8 cellular contexts compared by ENCODE assay signal in genomic region chr6:6749791-6750434, GRCh38.
DNase-seq lines count a peak whose midpoint lies in the region; ATAC-seq, FAIRE-seq and TF ChIP-seq lines count a peak whose summit lies in the region.

No MANE protein-coding gene starts in this region.

- peak overlapping the region; percentile 54 for H2AFZ ChIP-seq in keratinocyte (ENCODE audit: control insufficient read depth, low read length)

- H3K27me3 ChIP-seq in keratinocyte (ENCODE audit: control insufficient read depth, extremely low read depth, insufficient read depth, low read length) (no peaks in the 10 kb centered on the region), spleen (replicated peaks in 1 of 7) (no peaks in the 10 kb centered on the region)

- POLR2A ChIA-PET in RWPE1 (lab: Yijun Ruan, JAX; ENCODE audit: low non-redundant PET), result no interaction called here

- no peaks in the 10 kb centered on the region for H4K20me1 ChIP-seq in keratinocyte (ENCODE audit: control insufficient read depth, extremely low read depth, insufficient read depth, low read length)

- TF ChIP-seq POLR2A in H54 (IDR thresholded peaks at IDR 0.05; ENCODE audit: low read depth, low read length) (no peak), spleen (IDR thresholded peaks at IDR 0.05) (no peak)

- no peaks in the 10 kb centered on the region for H3K9me1 ChIP-seq in keratinocyte (ENCODE audit: control insufficient read depth, extremely low read depth, insufficient read depth, low read length)

- dilution Hi-C loops in keratinocyte (cut with MboI; ENCODE audit: extremely low pct_ligation_motif_present, low sequenced_read_pairs), result no loop called here

- H3K79me2 ChIP-seq in keratinocyte (ENCODE audit: control insufficient read depth, insufficient read depth, low read length), result no peaks in the 10 kb centered on the region

- ATAC-seq in HG03571 (IDR thresholded peaks at IDR 0.05; ENCODE audit: unreplicated experiment) (no peak), HG02588 (IDR thresholded peaks at IDR 0.05; ENCODE audit: unreplicated experiment) (no peak)

- 49 to 75% (median 59%) methylated on average over 15 to 16 of the region's 16 CpGs for WGBS in spleen, 5 donors

- no peak for TF ChIP-seq CTCF in RWPE1 (conservative IDR thresholded peaks at IDR 0.05; ENCODE audit: low read depth)
- no peak for TF ChIP-seq CTCF in astrocyte of the spinal cord (IDR thresholded peaks at IDR 0.05; ENCODE audit: low read depth, low read length)
- no peak for TF ChIP-seq CTCF in keratinocyte (optimal IDR thresholded peaks at IDR 0.05 in 1 of 3, IDR thresholded peaks at IDR 0.05 in 1 of 3, conservative IDR thresholded peaks at IDR 0.05 in 1 of 3; ENCODE audit: extremely low read depth in 1 of 3, insufficient read depth in 2 of 3, low read length in 3 of 3)
- no peak for TF ChIP-seq CTCF in spleen (IDR thresholded peaks at IDR 0.05 in 8 of 11, conservative IDR thresholded peaks at IDR 0.05 in 3 of 11)

- peak; percentile 97 for DNase-seq in H54 (ENCODE audit: insufficient read length, low spot score)
- peak; percentile 77 for DNase-seq in RWPE1 (ENCODE audit: low spot score)
- peak; percentile 75 for DNase-seq in astrocyte of the spinal cord (ENCODE audit: low read depth, low spot score)
- no peak for DNase-seq in keratinocyte (ENCODE audit: low read depth, low spot score)
- DNase-seq in spleen, result no peak
- no peak for DNase-seq in NCI-H1105 treated with DMSO at 0.1 percent for 48 hours (lab: John Stamatoyannopoulos, UW)

- in situ Hi-C loops in astrocyte of the spinal cord (cut with HindIII; ENCODE audit: low sequenced_read_pairs), result no loop called here

- H3K4me1 ChIP-seq in keratinocyte (ENCODE audit: control insufficient read depth, extremely low read depth, insufficient read depth, low read length), result peaks cover 12% of the 10 kb centered on the region
- H3K4me1 ChIP-seq in spleen, result peaks cover 0 to 52% (median 16%) of the 10 kb centered on the region in 6 donors

- H3K36me3 ChIP-seq in keratinocyte (ENCODE audit: control insufficient read depth in 2 of 2, extremely low read depth in 1 of 2, insufficient read depth in 2 of 2, low read length in 2 of 2) (no peaks in the 10 kb centered on the region), spleen (no peaks in the 10 kb centered on the region)

- H3K9me3 ChIP-seq in keratinocyte (ENCODE audit: control insufficient read depth, low read depth, low read length) (no peaks in the 10 kb centered on the region), spleen (no peaks in the 10 kb centered on the region)

- intact Hi-C loops in spleen (cut with DNase I; ENCODE audit: low total_unique reads), result no loop called here

- peak overlapping the region; percentile 35 for H3K9ac ChIP-seq in keratinocyte (ENCODE audit: control insufficient read depth, extremely low read depth, insufficient read depth, low read length)

- CTCF ChIA-PET in RWPE1 (lab: Yijun Ruan, JAX), result interaction anchor here (0.5 kb wide), 1 partner anchor 393 kb away, joined by 3 read pairs; no protein-coding TSS in a partner anchor

- H3K27ac ChIP-seq in RWPE1 (peak overlapping the region; percentile 71), keratinocyte (ENCODE audit: control insufficient read depth, insufficient read depth, low read length) (peak overlapping the region; percentile 24), spleen (peak overlapping the region in 7 of 8 donors; percentile 7 to 84 (median 61))

- H3K4me3 ChIP-seq in astrocyte of the spinal cord (ENCODE audit: low read depth, low read length) (no peak overlapping the region), keratinocyte (ENCODE audit: control insufficient read depth in 2 of 3, extremely low read depth in 1 of 3, insufficient read depth in 2 of 3, low read depth in 1 of 3, low read length in 3 of 3) (peak overlapping the region in 1 of 3 experiments; percentile 18), spleen (peak overlapping the region in 2 of 8 donors; percentile 5 to 27)

- FAIRE-seq in H54 (lab: Jason Lieb, UNC), result peak; percentile 97
- peak; percentile 97 for FAIRE-seq in keratinocyte (lab: Jason Lieb, UNC)

- H3K4me2 ChIP-seq in keratinocyte (ENCODE audit: control insufficient read depth, extremely low read depth, insufficient read depth, low read depth, low read length), result peak overlapping the region; percentile 75

Comparison
In these comparisons a context has a peak if more than half of its experiments do, and no peak if none do; other contexts are left out.
1. DNase-seq: peak in H54 (single experiment), RWPE1 (single experiment) and astrocyte of the spinal cord (single experiment); none in keratinocyte (single experiment), spleen (single experiment) and NCI-H1105 treated with DMSO at 0.1 percent for 48 hours (single experiment).
2. Peak in every context shown above with its lines, with median percentiles within 50 percentile points of each other: H3K27ac ChIP-seq.